Comparison of ENCODE assay signal across 11 cellular contexts in genomic region chr15:32641517-32642059, GRCh38. TPM values are rescaled to one million over a fixed set of nuclear protein-coding genes. Genes with fewer than 3 reads are reported as not detected.
DNase-seq lines count a peak whose midpoint lies in the region; ATAC-seq, FAIRE-seq and TF ChIP-seq lines count a peak whose summit lies in the region.
"Had no signal": no experiment of that assay in that cellular context is flagged by ENCODE, and none has a peak within 500 bp of the region (broad histone marks: within the 10 kb centered on the region; RNA-seq: fewer than 3 reads in every experiment).

SCG5 (plus strand) TSS chr15:32641710; CDS start chr15:32643593, 1,883 bp downstream.

- H3K27me3 ChIP-seq in astrocyte (ENCODE audit: insufficient read depth, low read length) (no peaks in the 10 kb centered on the region), transverse colon (peaks cover 8% of the 10 kb centered on the region)

- H3K79me2 ChIP-seq in astrocyte (ENCODE audit: insufficient read depth, low read length): no peaks in the 10 kb centered on the region

- intact Hi-C loops in left cardiac atrium (cut with DNase I) (no loop called here), Right ventricle myocardium superior (cut with DNase I) (no loop called here), transverse colon (cut with DNase I; ENCODE audit: low total_unique reads) (no loop called here)

- H4K20me1 ChIP-seq in astrocyte (ENCODE audit: insufficient read depth, low read length): no peaks in the 10 kb centered on the region

- no peaks in the 10 kb centered on the region for H3K9me3 ChIP-seq in astrocyte (ENCODE audit: insufficient read depth, low read depth, low read length)
- no peaks in the 10 kb centered on the region for H3K9me3 ChIP-seq in transverse colon

- no peak for FAIRE-seq in astrocyte (lab: Jason Lieb, UNC)
- FAIRE-seq: D721Med, endometrium had no signal

- H3K27ac ChIP-seq in astrocyte (ENCODE audit: low read depth, low read length) (peak within 1 kb of the TSS; percentile 14), transverse colon (no peak within 1 kb of the TSS)
- H3K27ac ChIP-seq: KMS-11 had no signal

- 8 to 46% methylated on average over 11 to 22 of the region's 22 CpGs for WGBS in transverse colon (ENCODE audit: low coverage in 1 of 2), 2 donors

- peak within 1 kb of the TSS; percentile 61 for H2AFZ ChIP-seq in astrocyte (ENCODE audit: low read depth, low read length)

- H3K27me3 Mint-ChIP-seq in astrocyte (ENCODE audit: low read depth, unreplicated experiment): no peaks in the 10 kb centered on the region
- H3K27me3 Mint-ChIP-seq in immature natural killer cell (ENCODE audit: low read depth in 3 of 3): peaks cover 0 to 3% (median 0%) of the 10 kb centered on the region in 3 donors
- H3K27me3 Mint-ChIP-seq in activated T-helper 17 cell treated with anti-CD3 and anti-CD28 coated beads, Interleukin-2, amount 50 U/mL, for 72 hours: no peaks in the 10 kb centered on the region

- peak within 1 kb of the TSS; percentile 61 for H3K9ac ChIP-seq in astrocyte (ENCODE audit: low read length)
- H3K9ac ChIP-seq: KMS-11 had no signal

- no peak for TF ChIP-seq EP300 in transverse colon (IDR thresholded peaks at IDR 0.05; ENCODE audit: low read depth)

- H3K36me3 ChIP-seq in astrocyte (ENCODE audit: insufficient read depth, low read length) (peaks cover 4% of the 10 kb centered on the region), transverse colon (no peaks in the 10 kb centered on the region)

- TF ChIP-seq CTCF in astrocyte (IDR thresholded peaks at IDR 0.05; ENCODE audit: insufficient read depth, low read depth, low read length) (no peak), transverse colon (IDR thresholded peaks at IDR 0.05) (no peak), GM13977 (IDR thresholded peaks at IDR 0.05; ENCODE audit: extremely low read depth, insufficient read depth, missing control alignments) (no peak)

- H3K4me2 ChIP-seq in astrocyte (ENCODE audit: low read length): peak within 1 kb of the TSS; percentile 80
- H3K4me2 ChIP-seq: KMS-11 had no signal

- H3K4me1 Mint-ChIP-seq in astrocyte (ENCODE audit: low read depth, unreplicated experiment) (peaks cover 7% of the 10 kb centered on the region), immature natural killer cell (no peaks in the 10 kb centered on the region)
- H3K4me1 Mint-ChIP-seq in activated T-helper 17 cell treated with anti-CD3 and anti-CD28 coated beads, Interleukin-2, amount 50 U/mL, for 72 hours: no peaks in the 10 kb centered on the region

- ATAC-seq in left cardiac atrium (peak; percentile 53 to 91), Right ventricle myocardium superior (ENCODE audit: poor library complexity) (no peak)
- ATAC-seq in activated T-helper 17 cell treated with anti-CD3 and anti-CD28 coated beads, Interleukin-2, amount 50 U/mL, for 72 hours (replicated peaks): no peak

- no peaks in the 10 kb centered on the region for H3K9me3 Mint-ChIP-seq in astrocyte (ENCODE audit: unreplicated experiment)
- H3K9me3 Mint-ChIP-seq in immature natural killer cell: no peaks in the 10 kb centered on the region
- H3K9me3 Mint-ChIP-seq in activated T-helper 17 cell treated with anti-CD3 and anti-CD28 coated beads, Interleukin-2, amount 50 U/mL, for 72 hours: no peaks in the 10 kb centered on the region

- H3K27ac Mint-ChIP-seq in astrocyte (ENCODE audit: unreplicated experiment) (no peak within 1 kb of the TSS), immature natural killer cell (no peak within 1 kb of the TSS)
- no peak within 1 kb of the TSS for H3K27ac Mint-ChIP-seq in activated T-helper 17 cell treated with anti-CD3 and anti-CD28 coated beads, Interleukin-2, amount 50 U/mL, for 72 hours

- in situ Hi-C loops in transverse colon (cut with MboI; ENCODE audit: low pct_ligation_motif_present in 1 of 4, low pct_unique_long_range_greater_than_20kb in 1 of 4, low sequenced_read_pairs in 3 of 4) (no loop called here), GM13977 (cut with MboI; ENCODE audit: low pct_unique_long_range_greater_than_20kb, low sequenced_read_pairs, unreplicated experiment) (no loop called here)

- DNase-seq in left cardiac atrium (no peak), Right ventricle myocardium superior (no peak), astrocyte (ENCODE audit: low read depth) (peak; percentile 47), immature natural killer cell (no peak), transverse colon (peak; percentile 38), GM13977 (ENCODE audit: low spot score) (no peak), NCI-H1694 treated with DMSO at 0.1 percent for 48 hours (lab: John Stamatoyannopoulos, UW) (no peak)

- peaks cover 2% of the 10 kb centered on the region for H3K36me3 Mint-ChIP-seq in astrocyte (ENCODE audit: low read depth, unreplicated experiment)
- H3K36me3 Mint-ChIP-seq in immature natural killer cell: peaks cover 0 to 6% (median 6%) of the 10 kb centered on the region in 3 donors
- peaks cover 15% of the 10 kb centered on the region for H3K36me3 Mint-ChIP-seq in activated T-helper 17 cell treated with anti-CD3 and anti-CD28 coated beads, Interleukin-2, amount 50 U/mL, for 72 hours (ENCODE audit: low read depth)

- H3K4me3 ChIP-seq in astrocyte (ENCODE audit: insufficient read depth, low read depth, low read length): peak within 1 kb of the TSS; percentile 24
- peak within 1 kb of the TSS in 3 of 4 donors; percentile 6 to 41 (median 13) for H3K4me3 ChIP-seq in transverse colon

- H3K4me1 ChIP-seq in astrocyte (ENCODE audit: insufficient read depth, low read length) (peaks cover 4% of the 10 kb centered on the region), transverse colon (peaks cover 0 to 10% (median 0%) of the 10 kb centered on the region in 4 donors)

- H3K4me3 Mint-ChIP-seq in astrocyte (ENCODE audit: unreplicated experiment) (peak within 1 kb of the TSS; percentile 79), immature natural killer cell (peak within 1 kb of the TSS in 3 of 5 donors; percentile 13 to 64 (median 49))
- H3K4me3 Mint-ChIP-seq in activated T-helper 17 cell treated with anti-CD3 and anti-CD28 coated beads, Interleukin-2, amount 50 U/mL, for 72 hours: no peak within 1 kb of the TSS

- no peak for TF ChIP-seq POLR2A in transverse colon (IDR thresholded peaks at IDR 0.05)

RNA-seq across cellular contexts. Expression of gene SCG5, which starts in this region (rescaled TPM):
- under 1 TPM; 0.73 to 0.91 TPM for total RNA-seq in left cardiac atrium
- total RNA-seq in Right ventricle myocardium superior: not detected
- total RNA-seq in astrocyte: 12.1 and 14.7 TPM in 2 replicates
- polyA plus RNA-seq in immature natural killer cell: under 1 TPM in 1 of 3 donors, not detected in 2; 0.45 TPM
- total RNA-seq in transverse colon: 1 to 10 TPM in 2 of 4 donors, not detected in 2; 1.6 to 5.2 TPM
- total RNA-seq in activated T-helper 17 cell treated with anti-CD3 and anti-CD28 coated beads, Interleukin-2, amount 50 U/mL, for 72 hours: 1 to 10 TPM; 2.9 to 3.5 TPM

Comparison
In these comparisons a context has a peak if more than half of its experiments do, and no peak if none do; other contexts are left out.
1. Peak in ATAC-seq in left cardiac atrium; RNA of the gene not detected or under 1 TPM.
2. DNase-seq: peak in astrocyte (single experiment) and transverse colon (single experiment); none in left cardiac atrium (single experiment), Right ventricle myocardium superior (single experiment), immature natural killer cell (0 of 3), GM13977 (single experiment) and NCI-H1694 treated with DMSO at 0.1 percent for 48 hours (single experiment).